In the genomic region with DNA sequence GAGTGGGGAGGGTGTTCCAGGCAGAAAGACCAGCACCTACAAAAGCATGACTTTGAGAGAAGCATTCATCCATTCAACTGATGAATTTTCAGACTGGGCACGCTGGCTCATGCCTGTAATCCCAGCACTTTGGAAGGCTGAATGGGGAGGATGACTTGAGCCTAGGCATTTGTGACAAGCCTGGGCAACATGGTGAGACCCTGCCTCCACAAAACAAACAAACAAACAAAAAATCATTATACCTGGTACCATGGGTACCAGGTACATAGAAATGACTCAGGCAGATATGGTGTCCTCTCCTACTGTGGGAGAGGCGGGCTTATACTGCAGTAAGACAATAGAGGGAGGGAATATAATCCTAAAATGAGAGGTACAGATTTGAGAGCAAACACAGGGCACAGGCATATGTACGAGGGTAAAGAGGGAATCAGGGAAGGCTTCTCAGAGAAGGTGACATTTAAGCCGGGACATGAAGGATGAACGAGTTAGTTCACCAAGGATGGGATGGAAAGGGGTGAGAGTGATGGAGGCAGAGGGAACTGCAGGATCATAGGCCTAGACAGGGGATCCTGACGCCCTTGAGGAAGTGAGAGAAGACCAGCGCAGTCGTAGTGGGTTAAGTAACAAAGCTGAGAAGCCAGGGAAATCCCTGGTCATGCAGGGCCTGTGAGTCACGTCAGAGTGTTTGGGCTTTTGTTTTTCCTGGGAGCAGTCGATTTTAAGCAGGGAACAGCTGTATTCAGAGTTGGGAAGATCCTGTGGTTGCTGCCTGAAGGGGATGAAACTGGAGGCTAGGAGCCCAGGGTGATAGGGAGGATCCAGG, we compare ENCODE assay signal across 16 cellular contexts. TPM values are rescaled to one million over a fixed set of nuclear protein-coding genes. Genes with fewer than 3 reads are reported as not detected.
DNase-seq lines count a peak whose midpoint lies in the region; ATAC-seq and TF ChIP-seq lines count a peak whose summit lies in the region.
"Had no signal": no experiment of that assay in that cellular context is flagged by ENCODE, and none has a peak within 500 bp of the region (broad histone marks: within the 10 kb centered on the region; RNA-seq: fewer than 3 reads in every experiment).

No MANE protein-coding gene starts in this region.

- peaks cover 3% of the 10 kb centered on the region for H3K79me1 ChIP-seq in H9 (ENCODE audit: insufficient read depth, low read depth, low read length, poor library complexity, severe bottlenecking)

- peaks cover 46 to 57% of the 10 kb centered on the region in 2 experiments for H3K4me1 Mint-ChIP-seq in H9

- no peak overlapping the region for H3T11ph ChIP-seq in H9 (ENCODE audit: low read length)

- peaks cover 36 to 66% (median 64%) of the 10 kb centered on the region in 3 experiments for H3K36me3 Mint-ChIP-seq in H9 (ENCODE audit: insufficient read depth in 1 of 3, low read depth in 3 of 3)

- H3K23me2 ChIP-seq in H9 (ENCODE audit: insufficient read length, low read depth, low read length, poor library complexity, severe bottlenecking), result peaks cover 16% of the 10 kb centered on the region

- H3K14ac ChIP-seq in H9 (ENCODE audit: insufficient read depth, low read length), result no peak overlapping the region

- H3K27ac Mint-ChIP-seq in H9, result peak overlapping the region; percentile 17 to 76 (median 57)
- H3K27ac Mint-ChIP-seq: endodermal cell had no signal

- no peak overlapping the region for H3K56ac ChIP-seq in H9 (ENCODE audit: insufficient read length, low read depth, low read length)

- H3K9me3 Mint-ChIP-seq in H9, result no peaks in the 10 kb centered on the region
- H3K9me3 Mint-ChIP-seq: endodermal cell had no signal

- no peak overlapping the region for H2BK12ac ChIP-seq in H9 (ENCODE audit: insufficient read length, low read depth, low read length)

- no peak overlapping the region for H2BK15ac ChIP-seq in H9 (ENCODE audit: low read depth, low read length)

- peak; percentile 73 for DNase-seq in AG08396 (ENCODE audit: low spot score)
- DNase-seq in H9, result no peak
- peak; percentile 50 for DNase-seq in astrocyte of the hippocampus (ENCODE audit: low read depth, low spot score)
- DNase-seq in kidney tubule cell (ENCODE audit: low spot score), result peak; percentile 37
- no peak for DNase-seq in occipital lobe (lab: John Stamatoyannopoulos, UW)
- no peak for DNase-seq in WERI-Rb-1
- DNase-seq in T-helper 2 cell, result no peak
- DNase-seq: activated effector memory CD4-positive, alpha-beta T cell treated with anti-CD3 and anti-CD28 coated beads, Interleukin-2, amount 50 U/mL, for 16 hours; endodermal cell; lower lobe of right lung; ovary; stimulated activated CD4-positive, alpha-beta T cell treated with anti-CD3 and anti-CD28 coated beads, Interleukin-15, amount 100 ng/mL, for 24 hours; upper lobe of left lung had no signal

- H4K20me1 ChIP-seq in H9 (ENCODE audit: control insufficient read depth, insufficient read depth, insufficient read length), result peaks cover 2% of the 10 kb centered on the region

- TF ChIP-seq CTCF in H9 (conservative IDR thresholded peaks at IDR 0.05), result no peak
- TF ChIP-seq CTCF in WERI-Rb-1 (IDR thresholded peaks at IDR 0.05; ENCODE audit: low read depth, low read length), result no peak

- H3K4me3 ChIP-seq in WERI-Rb-1 (ENCODE audit: low read depth, low read length), result no peak overlapping the region
- H3K4me3 ChIP-seq: hepatocyte, lower lobe of right lung, ovary, upper lobe of left lung had no signal

- peak overlapping the region; percentile 95 to 97 for H3K4me3 Mint-ChIP-seq in H9
- H3K4me3 Mint-ChIP-seq: endodermal cell had no signal

- no CpG with 5 or more reads among the region's 10 CpGs for WGBS in H9 (ENCODE audit: extremely low coverage, insufficient read length, low lambda C conversion rate)

- H3K27me3 Mint-ChIP-seq in H9 (ENCODE audit: low read depth), result no peaks in the 10 kb centered on the region

- no peak overlapping the region for H3K4ac ChIP-seq in H9 (ENCODE audit: low read depth, low read length)

- H3K27ac ChIP-seq in H9 (ENCODE audit: insufficient read length, low read depth, low read length), result no peak overlapping the region
- H3K27ac ChIP-seq in WERI-Rb-1, result no peak overlapping the region
- H3K27ac ChIP-seq: hepatocyte, lower lobe of right lung, ovary had no signal

- no peak overlapping the region for H4K91ac ChIP-seq in H9 (ENCODE audit: insufficient read length, low read depth, low read length)

- H4K8ac ChIP-seq in H9 (replicated peaks; ENCODE audit: insufficient read length, low read depth, low read length), result no peak overlapping the region

- H4K5ac ChIP-seq in H9 (ENCODE audit: insufficient read length, low read depth, low read length), result no peak overlapping the region

- H3K4me2 ChIP-seq in H9 (ENCODE audit: insufficient read depth, insufficient read length, low read length), result no peak overlapping the region
- H3K4me2 ChIP-seq: hepatocyte had no signal

- no peak for ATAC-seq in GM19324 (IDR thresholded peaks at IDR 0.05; ENCODE audit: low FRiP score, unreplicated experiment)

- H3K9ac ChIP-seq in H9 (ENCODE audit: extremely low read depth, insufficient read length, low read length), result no peak overlapping the region

- H3K23ac ChIP-seq in H9 (ENCODE audit: insufficient read length, low read depth, low read length), result no peak overlapping the region

- H3K27me3 ChIP-seq in H9 (ENCODE audit: insufficient read depth, low read length) (no peaks in the 10 kb centered on the region), WERI-Rb-1 (ENCODE audit: insufficient read depth, low read depth, severe bottlenecking) (no peaks in the 10 kb centered on the region)
- H3K27me3 ChIP-seq: ovary had no signal

- H3K18ac ChIP-seq in H9 (ENCODE audit: insufficient read length, low read depth, low read length), result no peak overlapping the region

- peaks cover 7% of the 10 kb centered on the region; the same call in 1 of the 2 replicates for H3K4me1 ChIP-seq in H9 (ENCODE audit: insufficient read depth, low read length)

- H3K9me3 ChIP-seq in H9 (ENCODE audit: control insufficient read depth, low read depth, low read length) (no peaks in the 10 kb centered on the region), WERI-Rb-1 (ENCODE audit: severe bottlenecking) (no peaks in the 10 kb centered on the region)
- H3K9me3 ChIP-seq: lower lobe of right lung, ovary, upper lobe of left lung had no signal

- no peak overlapping the region for H2BK120ac ChIP-seq in H9 (ENCODE audit: low read depth, low read length, poor library complexity, severe bottlenecking)

- no peak overlapping the region for H2AK5ac ChIP-seq in H9 (ENCODE audit: insufficient read length, low read length)

- H2BK20ac ChIP-seq in H9 (ENCODE audit: low read depth, low read length, poor library complexity, severe bottlenecking), result no peak overlapping the region

- peaks cover 24% of the 10 kb centered on the region; the same call in 1 of the 2 replicates for H3K79me2 ChIP-seq in H9 (ENCODE audit: insufficient read depth, low read length)
- H3K79me2 ChIP-seq: hepatocyte had no signal

- H2AFZ ChIP-seq in H9 (ENCODE audit: low read length), result no peak overlapping the region
- H2AFZ ChIP-seq: hepatocyte had no signal

- H2BK5ac ChIP-seq in H9 (ENCODE audit: insufficient read length, low read length), result no peak overlapping the region

- no peaks in the 10 kb centered on the region for H3K36me3 ChIP-seq in WERI-Rb-1
- H3K36me3 ChIP-seq: lower lobe of right lung, ovary, upper lobe of left lung had no signal

RNA-seq across cellular contexts. Expression of gene CYP2S1, which starts 2.9 kb away (rescaled TPM):
- total RNA-seq in H9 (2021), result 159 and 175 TPM in 2 replicates
- 1.4 TPM for total RNA-seq in occipital lobe

RNA-seq across cellular contexts. Expression of gene AXL, which starts 23.1 kb away (rescaled TPM):
- total RNA-seq in H9 (2021) (29.4 and 30.3 TPM in 2 replicates), occipital lobe (9.2 TPM)
- total RNA-seq: T-helper 2 cell treated with Interferon-gamma antibody and Interleukin-4, amounts not matched to agents 100 ng/mL and 5 ng/mL, for 36 hours had no signal

Comparison
In these comparisons a context has a peak if more than half of its experiments do, and no peak if none do; other contexts are left out.
1. DNase-seq: peak in AG08396 (single experiment), astrocyte of the hippocampus (single experiment) and kidney tubule cell (single experiment); none in H9 (single experiment), occipital lobe (single experiment), WERI-Rb-1 (single experiment) and T-helper 2 cell (0 of 5).
2. RNA of gene CYP2S1, which starts 2.9 kb away (total RNA-seq): 159 to 175 TPM in H9; 1.4 TPM in occipital lobe (single experiment); every median in the first group is over 10 times any median in the second.